In genomic region chr20:55090301-55090700, GRCh38 we compare ENCODE assay signal across 24 cellular contexts.
"Had no signal": no experiment of that assay in that cellular context is flagged by ENCODE, and none has a peak within 500 bp of the region (broad histone marks: within the 10 kb centered on the region; RNA-seq: fewer than 3 reads in every experiment).

No MANE protein-coding gene starts in this region.

- H3K4me1 ChIP-seq: left lung, lower lobe of right lung, neural progenitor cell, parathyroid adenoma, right atrium auricular region, suprapubic skin, tibial nerve, uterus had no signal

- H3K36me3 ChIP-seq: left lung, lower lobe of right lung, neural progenitor cell, neutrophil, right atrium auricular region, suprapubic skin, tibial nerve, uterus had no signal

- FAIRE-seq: keratinocyte had no signal

- H3K4me3 ChIP-seq: left lung, lower lobe of right lung, neural progenitor cell, right atrium auricular region, skin epidermis, suprapubic skin, tibial nerve, uterus had no signal

- H3K27me3 ChIP-seq: left lung, neural progenitor cell, neutrophil, right atrium auricular region, suprapubic skin, tibial nerve, uterus had no signal

- H3K9ac ChIP-seq: neural progenitor cell, parathyroid adenoma had no signal

- DNase-seq: hippocampal formation; kidney glomerular epithelial cell; left cardiac atrium; left lung; lower lobe of right lung; mammary epithelial cell; mesenchymal stem cell; naive thymus-derived CD8-positive, alpha-beta T cell; occipital lobe; stimulated activated CD4-positive, alpha-beta T cell treated with anti-CD3 and anti-CD28 coated beads, Interleukin-12 subunit alpha, Interleukin-12 subunit beta, amount 100 ng/mL, for 4 hours; stimulated activated CD4-positive, alpha-beta T cell treated with anti-CD3 and anti-CD28 coated beads, Interleukin-15, amount 100 ng/mL, for 24 hours; stimulated activated CD4-positive, alpha-beta T cell treated with anti-CD3 and anti-CD28 coated beads, Interleukin-2, amount 100 ng/mL, for 24 hours; stimulated activated CD4-positive, alpha-beta T cell treated with anti-CD3 and anti-CD28 coated beads, Interleukin-4, amount 100 ng/mL, for 1 hour; stimulated activated naive B cell treated with anti-CD40 and anti-IgM and Interleukin-4, amounts not matched to agents 10 μg/mL and 1 μg/mL and 100 μg/mL, for 72 hours; uterus had no signal

- H3K4me2 ChIP-seq: neural progenitor cell had no signal

- H3K27ac ChIP-seq: left lung, lower lobe of right lung, neural progenitor cell, neutrophil, parathyroid adenoma, right atrium auricular region, skin epidermis, suprapubic skin, tibial nerve, uterus had no signal

- H3K79me2 ChIP-seq: parathyroid adenoma had no signal

- H3K9me3 ChIP-seq: left lung, lower lobe of right lung, neutrophil, right atrium auricular region, suprapubic skin, tibial nerve, uterus had no signal

- ATAC-seq: left cardiac atrium; left lung; lower lobe of right lung; naive thymus-derived CD8-positive, alpha-beta T cell; sciatic nerve; stimulated activated naive B cell treated with anti-CD40 and anti-IgM and Interleukin-4, amounts not matched to agents 10 μg/mL and 1 μg/mL and 100 μg/mL, for 72 hours had no signal

- H2AFZ ChIP-seq: neural progenitor cell, parathyroid adenoma had no signal
